In the genomic region with DNA sequence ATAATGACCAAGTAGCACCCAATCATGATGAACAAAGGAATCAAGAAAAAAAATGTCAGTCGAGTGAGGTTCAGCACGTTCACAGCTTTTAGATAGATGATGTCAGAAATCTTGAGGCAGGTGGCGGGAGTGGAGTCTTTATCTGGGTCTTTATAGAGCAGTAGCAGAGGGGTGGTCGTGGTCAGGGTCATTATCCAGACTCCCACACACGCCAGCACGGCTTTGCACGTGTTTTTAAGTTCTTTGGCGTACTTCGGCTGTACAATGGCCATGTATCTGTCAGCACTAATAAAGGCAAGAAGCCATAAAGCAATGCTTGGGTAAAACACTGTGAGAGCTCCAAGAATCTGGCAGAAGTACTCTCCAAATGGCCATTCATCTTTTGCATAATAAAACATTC, we compare ENCODE assay signal across 1 cellular context.
TF ChIP-seq lines count a peak whose summit lies in the region.

No MANE protein-coding gene starts in this region.

TF ChIP-seq in GM23338, 12 proteins besides CTCF, POLR2A, EP300 and RAD21:
- no peak for TF ChIP-seq EZH2phosphoT487 (IDR thresholded peaks at IDR 0.05; ENCODE audit: unreplicated experiment)
- TF ChIP-seq, protein P1, sequence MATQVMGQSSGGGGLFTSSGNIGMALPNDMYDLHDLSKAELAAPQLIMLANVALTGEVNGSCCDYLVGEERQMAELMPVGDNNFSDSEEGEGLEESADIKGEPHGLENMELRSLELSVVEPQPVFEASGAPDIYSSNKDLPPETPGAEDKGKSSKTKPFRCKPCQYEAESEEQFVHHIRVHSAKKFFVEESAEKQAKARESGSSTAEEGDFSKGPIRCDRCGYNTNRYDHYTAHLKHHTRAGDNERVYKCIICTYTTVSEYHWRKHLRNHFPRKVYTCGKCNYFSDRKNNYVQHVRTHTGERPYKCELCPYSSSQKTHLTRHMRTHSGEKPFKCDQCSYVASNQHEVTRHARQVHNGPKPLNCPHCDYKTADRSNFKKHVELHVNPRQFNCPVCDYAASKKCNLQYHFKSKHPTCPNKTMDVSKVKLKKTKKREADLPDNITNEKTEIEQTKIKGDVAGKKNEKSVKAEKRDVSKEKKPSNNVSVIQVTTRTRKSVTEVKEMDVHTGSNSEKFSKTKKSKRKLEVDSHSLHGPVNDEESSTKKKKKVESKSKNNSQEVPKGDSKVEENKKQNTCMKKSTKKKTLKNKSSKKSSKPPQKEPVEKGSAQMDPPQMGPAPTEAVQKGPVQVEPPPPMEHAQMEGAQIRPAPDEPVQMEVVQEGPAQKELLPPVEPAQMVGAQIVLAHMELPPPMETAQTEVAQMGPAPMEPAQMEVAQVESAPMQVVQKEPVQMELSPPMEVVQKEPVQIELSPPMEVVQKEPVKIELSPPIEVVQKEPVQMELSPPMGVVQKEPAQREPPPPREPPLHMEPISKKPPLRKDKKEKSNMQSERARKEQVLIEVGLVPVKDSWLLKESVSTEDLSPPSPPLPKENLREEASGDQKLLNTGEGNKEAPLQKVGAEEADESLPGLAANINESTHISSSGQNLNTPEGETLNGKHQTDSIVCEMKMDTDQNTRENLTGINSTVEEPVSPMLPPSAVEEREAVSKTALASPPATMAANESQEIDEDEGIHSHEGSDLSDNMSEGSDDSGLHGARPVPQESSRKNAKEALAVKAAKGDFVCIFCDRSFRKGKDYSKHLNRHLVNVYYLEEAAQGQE (IDR thresholded peaks at IDR 0.05; ENCODE audit: unreplicated experiment): no peak
- TF ChIP-seq JUNB (IDR thresholded peaks at IDR 0.05; ENCODE audit: unreplicated experiment): no peak
- no peak for TF ChIP-seq EZH2 (IDR thresholded peaks at IDR 0.05; ENCODE audit: low read depth, unreplicated experiment)
- no peak for TF ChIP-seq CREB1 (CRISPR knock-in tag; IDR thresholded peaks at IDR 0.05; ENCODE audit: low read depth)
- TF ChIP-seq, protein P2, sequence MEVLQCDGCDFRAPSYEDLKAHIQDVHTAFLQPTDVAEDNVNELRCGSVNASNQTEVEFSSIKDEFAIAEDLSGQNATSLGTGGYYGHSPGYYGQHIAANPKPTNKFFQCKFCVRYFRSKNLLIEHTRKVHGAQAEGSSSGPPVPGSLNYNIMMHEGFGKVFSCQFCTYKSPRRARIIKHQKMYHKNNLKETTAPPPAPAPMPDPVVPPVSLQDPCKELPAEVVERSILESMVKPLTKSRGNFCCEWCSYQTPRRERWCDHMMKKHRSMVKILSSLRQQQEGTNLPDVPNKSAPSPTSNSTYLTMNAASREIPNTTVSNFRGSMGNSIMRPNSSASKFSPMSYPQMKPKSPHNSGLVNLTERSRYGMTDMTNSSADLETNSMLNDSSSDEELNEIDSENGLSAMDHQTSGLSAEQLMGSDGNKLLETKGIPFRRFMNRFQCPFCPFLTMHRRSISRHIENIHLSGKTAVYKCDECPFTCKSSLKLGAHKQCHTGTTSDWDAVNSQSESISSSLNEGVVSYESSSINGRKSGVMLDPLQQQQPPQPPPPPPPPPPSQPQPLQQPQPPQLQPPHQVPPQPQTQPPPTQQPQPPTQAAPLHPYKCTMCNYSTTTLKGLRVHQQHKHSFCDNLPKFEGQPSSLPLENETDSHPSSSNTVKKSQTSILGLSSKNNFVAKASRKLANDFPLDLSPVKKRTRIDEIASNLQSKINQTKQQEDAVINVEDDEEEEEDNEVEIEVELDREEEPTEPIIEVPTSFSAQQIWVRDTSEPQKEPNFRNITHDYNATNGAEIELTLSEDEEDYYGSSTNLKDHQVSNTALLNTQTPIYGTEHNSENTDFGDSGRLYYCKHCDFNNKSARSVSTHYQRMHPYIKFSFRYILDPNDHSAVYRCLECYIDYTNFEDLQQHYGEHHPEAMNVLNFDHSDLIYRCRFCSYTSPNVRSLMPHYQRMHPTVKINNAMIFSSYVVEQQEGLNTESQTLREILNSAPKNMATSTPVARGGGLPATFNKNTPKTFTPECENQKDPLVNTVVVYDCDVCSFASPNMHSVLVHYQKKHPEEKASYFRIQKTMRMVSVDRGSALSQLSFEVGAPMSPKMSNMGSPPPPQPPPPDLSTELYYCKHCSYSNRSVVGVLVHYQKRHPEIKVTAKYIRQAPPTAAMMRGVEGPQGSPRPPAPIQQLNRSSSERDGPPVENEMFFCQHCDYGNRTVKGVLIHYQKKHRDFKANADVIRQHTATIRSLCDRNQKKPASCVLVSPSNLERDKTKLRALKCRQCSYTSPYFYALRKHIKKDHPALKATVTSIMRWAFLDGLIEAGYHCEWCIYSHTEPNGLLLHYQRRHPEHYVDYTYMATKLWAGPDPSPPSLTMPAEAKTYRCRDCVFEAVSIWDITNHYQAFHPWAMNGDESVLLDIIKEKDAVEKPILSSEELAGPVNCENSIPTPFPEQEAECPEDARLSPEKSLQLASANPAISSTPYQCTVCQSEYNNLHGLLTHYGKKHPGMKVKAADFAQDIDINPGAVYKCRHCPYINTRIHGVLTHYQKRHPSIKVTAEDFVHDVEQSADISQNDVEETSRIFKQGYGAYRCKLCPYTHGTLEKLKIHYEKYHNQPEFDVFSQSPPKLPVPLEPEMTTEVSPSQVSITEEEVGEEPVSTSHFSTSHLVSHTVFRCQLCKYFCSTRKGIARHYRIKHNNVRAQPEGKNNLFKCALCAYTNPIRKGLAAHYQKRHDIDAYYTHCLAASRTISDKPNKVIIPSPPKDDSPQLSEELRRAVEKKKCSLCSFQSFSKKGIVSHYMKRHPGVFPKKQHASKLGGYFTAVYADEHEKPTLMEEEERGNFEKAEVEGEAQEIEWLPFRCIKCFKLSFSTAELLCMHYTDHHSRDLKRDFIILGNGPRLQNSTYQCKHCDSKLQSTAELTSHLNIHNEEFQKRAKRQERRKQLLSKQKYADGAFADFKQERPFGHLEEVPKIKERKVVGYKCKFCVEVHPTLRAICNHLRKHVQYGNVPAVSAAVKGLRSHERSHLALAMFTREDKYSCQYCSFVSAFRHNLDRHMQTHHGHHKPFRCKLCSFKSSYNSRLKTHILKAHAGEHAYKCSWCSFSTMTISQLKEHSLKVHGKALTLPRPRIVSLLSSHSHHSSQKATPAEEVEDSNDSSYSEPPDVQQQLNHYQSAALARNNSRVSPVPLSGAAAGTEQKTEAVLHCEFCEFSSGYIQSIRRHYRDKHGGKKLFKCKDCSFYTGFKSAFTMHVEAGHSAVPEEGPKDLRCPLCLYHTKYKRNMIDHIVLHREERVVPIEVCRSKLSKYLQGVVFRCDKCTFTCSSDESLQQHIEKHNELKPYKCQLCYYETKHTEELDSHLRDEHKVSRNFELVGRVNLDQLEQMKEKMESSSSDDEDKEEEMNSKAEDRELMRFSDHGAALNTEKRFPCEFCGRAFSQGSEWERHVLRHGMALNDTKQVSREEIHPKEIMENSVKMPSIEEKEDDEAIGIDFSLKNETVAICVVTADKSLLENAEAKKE (CRISPR knock-in tag; IDR thresholded peaks at IDR 0.05): no peak
- no peak for TF ChIP-seq ZNF114 (CRISPR knock-in tag; IDR thresholded peaks at IDR 0.05)
